10 cellular contexts compared by ENCODE assay signal in the genomic region with DNA sequence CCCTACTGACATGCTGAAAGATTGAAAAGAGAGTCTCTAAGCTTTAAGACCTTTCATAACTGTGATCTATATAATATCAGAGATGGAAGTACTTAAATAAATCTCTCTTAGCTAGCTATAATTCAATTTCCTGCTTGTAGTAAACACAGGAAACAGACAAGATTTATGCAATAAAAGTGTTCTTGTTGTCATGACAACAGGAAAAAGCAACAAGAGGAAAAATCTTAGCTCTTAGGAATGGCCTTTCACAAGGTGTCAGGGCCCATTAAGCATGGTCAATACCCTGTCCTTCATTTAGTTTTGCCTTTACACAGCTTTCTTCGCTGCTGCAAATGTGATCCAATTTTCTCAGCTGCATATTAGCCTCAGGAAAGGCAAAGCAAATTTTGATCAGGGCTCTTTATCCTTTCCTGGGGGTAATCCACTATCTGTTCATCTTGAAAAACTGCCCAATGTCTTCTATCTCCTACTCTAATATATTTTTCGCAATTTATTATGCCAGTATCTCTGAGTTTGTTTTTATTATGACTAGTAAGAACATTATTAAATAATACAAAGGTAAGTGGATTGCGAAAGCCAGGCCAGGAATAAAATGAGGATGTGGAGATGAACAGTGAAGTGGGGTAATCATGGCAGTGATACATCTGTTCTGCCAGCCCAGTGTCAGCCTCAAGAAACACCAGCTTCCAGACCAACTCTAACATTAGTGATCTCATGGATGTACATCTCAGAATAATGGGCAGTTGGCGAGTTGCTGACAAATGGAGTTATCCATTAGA. TPM values are rescaled to one million over a fixed set of nuclear protein-coding genes. Genes with fewer than 3 reads are reported as not detected.
DNase-seq lines count a peak whose midpoint lies in the region; TF ChIP-seq lines count a peak whose summit lies in the region.
"Had no signal": no experiment of that assay in that cellular context is flagged by ENCODE, and none has a peak within 500 bp of the region (broad histone marks: within the 10 kb centered on the region; RNA-seq: fewer than 3 reads in every experiment).

No MANE protein-coding gene starts in this region.

- H3K4me1 Mint-ChIP-seq in HFFc6 (ENCODE audit: low read depth) (peaks cover 11% of the 10 kb centered on the region), osteocyte (ENCODE audit: unreplicated experiment) (no peaks in the 10 kb centered on the region)
- H3K4me1 Mint-ChIP-seq in activated CD4-positive, alpha-beta memory T cell treated with anti-CD3 and anti-CD28 coated beads for 36 hours (ENCODE audit: low read depth) = peaks cover 33% of the 10 kb centered on the region

- H3K9me3 ChIP-seq in BLaER1 treated with 17β-estradiol and CSF1 and Interleukin-3, amounts not matched to agents 10 nM and 100 nM (replicated peaks in 1 of 11) = no peaks in the 10 kb centered on the region
- H3K9me3 ChIP-seq in mammary epithelial cell (replicated peaks; ENCODE audit: insufficient read depth, low read length) = no peaks in the 10 kb centered on the region

- no peak overlapping the region; a peak in 2 of 20 replicates for H3K4me3 ChIP-seq in BLaER1 treated with 17β-estradiol and CSF1 and Interleukin-3, amounts not matched to agents 10 nM and 100 nM
- H3K4me3 ChIP-seq in mammary epithelial cell (replicated peaks in 1 of 3; ENCODE audit: insufficient read depth in 1 of 3, low read depth in 2 of 3, low read length in 3 of 3) = no peak overlapping the region

- H3K4me3 Mint-ChIP-seq in HFFc6 (no peak overlapping the region), osteocyte (ENCODE audit: unreplicated experiment) (no peak overlapping the region)
- no peak overlapping the region for H3K4me3 Mint-ChIP-seq in activated CD4-positive, alpha-beta memory T cell treated with anti-CD3 and anti-CD28 coated beads for 36 hours
- H3K4me3 Mint-ChIP-seq: activated T-helper 1 cell treated with anti-CD3 and anti-CD28 coated beads, Interleukin-12 subunit alpha, Interleukin-12 subunit beta, Interleukin-2, Interleukin-4 antibody, amounts not matched to agents 30 ng/mL and 10 ng/mL and 1 ng/mL, durations not matched to agents 14 hours and 24 hours and 36 hours; brain had no signal

- dilution Hi-C loops in mammary epithelial cell (cut with HindIII; ENCODE audit: low sequenced_read_pairs) = no loop called here

- DNase-seq in HFFc6 (peak; percentile 23), mammary epithelial cell (peak; percentile 54), kidney glomerular epithelial cell (lab: John Stamatoyannopoulos, UW) (peak; percentile 44), NCI-H1436 (lab: John Stamatoyannopoulos, UW) (no peak), osteocyte (ENCODE audit: extremely low spot score, unreplicated experiment) (no peak), middle frontal gyrus (ENCODE audit: extremely low spot score, low spot score) (no peak)
- no peak for DNase-seq in activated CD4-positive, alpha-beta memory T cell treated with anti-CD3 and anti-CD28 coated beads for 36 hours

- BruUV-seq in mammary epithelial cell (replicated peaks; lab: Mats Ljungman, UMichigan) = no TSS peak

- WGBS in mammary epithelial cell (ENCODE audit: low coverage, missing lambda C conversion rate) = 92% methylated on average over 4 of the region's 4 CpGs

- H2AFZ ChIP-seq in mammary epithelial cell (ENCODE audit: low read depth, low read length) = no peak overlapping the region

- no peaks in the 10 kb centered on the region for H3K79me2 ChIP-seq in mammary epithelial cell (ENCODE audit: insufficient read depth, low read length)

- H3K27ac Mint-ChIP-seq in HFFc6 = no peak overlapping the region
- no peak overlapping the region for H3K27ac Mint-ChIP-seq in activated CD4-positive, alpha-beta memory T cell treated with anti-CD3 and anti-CD28 coated beads for 36 hours
- H3K27ac Mint-ChIP-seq in osteocyte (ENCODE audit: unreplicated experiment) = no peak overlapping the region
- H3K27ac Mint-ChIP-seq: activated T-helper 1 cell treated with anti-CD3 and anti-CD28 coated beads, Interleukin-12 subunit alpha, Interleukin-12 subunit beta, Interleukin-2, Interleukin-4 antibody, amounts not matched to agents 30 ng/mL and 10 ng/mL and 1 ng/mL, durations not matched to agents 14 hours and 24 hours and 36 hours had no signal

- H3K9me3 Mint-ChIP-seq in HFFc6 (no peaks in the 10 kb centered on the region), osteocyte (ENCODE audit: unreplicated experiment) (no peaks in the 10 kb centered on the region)
- H3K9me3 Mint-ChIP-seq in activated CD4-positive, alpha-beta memory T cell treated with anti-CD3 and anti-CD28 coated beads for 36 hours = no peaks in the 10 kb centered on the region
- H3K9me3 Mint-ChIP-seq: activated T-helper 1 cell treated with anti-CD3 and anti-CD28 coated beads, Interleukin-12 subunit alpha, Interleukin-12 subunit beta, Interleukin-2, Interleukin-4 antibody, amounts not matched to agents 30 ng/mL and 10 ng/mL and 1 ng/mL, durations not matched to agents 14 hours and 24 hours and 36 hours had no signal

- peaks cover 27% of the 10 kb centered on the region for H3K27me3 Mint-ChIP-seq in HFFc6 (ENCODE audit: insufficient read depth)
- no peaks in the 10 kb centered on the region for H3K27me3 Mint-ChIP-seq in activated CD4-positive, alpha-beta memory T cell treated with anti-CD3 and anti-CD28 coated beads for 36 hours
- H3K27me3 Mint-ChIP-seq in osteocyte (ENCODE audit: unreplicated experiment) = peaks cover 28% of the 10 kb centered on the region

- H3K36me3 Mint-ChIP-seq in HFFc6 (ENCODE audit: low read depth) (no peaks in the 10 kb centered on the region), osteocyte (ENCODE audit: unreplicated experiment) (no peaks in the 10 kb centered on the region)
- H3K36me3 Mint-ChIP-seq in activated CD4-positive, alpha-beta memory T cell treated with anti-CD3 and anti-CD28 coated beads for 36 hours = no peaks in the 10 kb centered on the region
- H3K36me3 Mint-ChIP-seq: brain had no signal

- intact Hi-C loops in mammary epithelial cell (cut with micrococcal nuclease) = no loop called here
- intact Hi-C loops in activated CD4-positive, alpha-beta memory T cell treated with anti-CD3 and anti-CD28 coated beads for 36 hours (cut with micrococcal nuclease) = no loop called here

- H3K27ac ChIP-seq in BLaER1 treated with 17β-estradiol and CSF1 and Interleukin-3, amounts not matched to agents 10 nM and 100 nM = peak overlapping the region in 9 of 11 experiments; percentile 23 to 70 (median 47); a peak in 16 of 22 replicates
- peak overlapping the region; percentile 6 for H3K27ac ChIP-seq in mammary epithelial cell (ENCODE audit: insufficient read depth, low read depth, low read length)

- no peaks in the 10 kb centered on the region for H4K20me1 ChIP-seq in BLaER1 treated with 17β-estradiol and CSF1 and Interleukin-3, amounts not matched to agents 10 nM and 100 nM
- no peaks in the 10 kb centered on the region for H4K20me1 ChIP-seq in mammary epithelial cell (ENCODE audit: insufficient read depth, low read length)

- peak overlapping the region in 2 of 11 experiments; percentile 14 to 33; a peak in 3 of 22 replicates for H3K9ac ChIP-seq in BLaER1 treated with 17β-estradiol and CSF1 and Interleukin-3, amounts not matched to agents 10 nM and 100 nM
- no peak overlapping the region for H3K9ac ChIP-seq in mammary epithelial cell (ENCODE audit: insufficient read depth, low read length)

- POLR2A ChIA-PET in activated CD4-positive, alpha-beta memory T cell treated with anti-CD3 and anti-CD28 coated beads for 36 hours (lab: Charles Lee) = interaction anchor here (1.5 kb wide), 1 partner anchor 16 kb away, joined by 4 read pairs; no protein-coding TSS in a partner anchor

- CTCF ChIA-PET in mammary epithelial cell (lab: Charles Lee; ENCODE audit: low non-redundant PET) = no interaction called here
- CTCF ChIA-PET in activated CD4-positive, alpha-beta memory T cell treated with anti-CD3 and anti-CD28 coated beads for 36 hours (lab: Charles Lee) = interaction anchor here (3.0 kb wide), 1 partner anchor 17 kb away, joined by 14 read pairs; no protein-coding TSS in a partner anchor

- no peaks in the 10 kb centered on the region for H3K36me3 ChIP-seq in BLaER1 treated with 17β-estradiol and CSF1 and Interleukin-3, amounts not matched to agents 10 nM and 100 nM
- no peaks in the 10 kb centered on the region for H3K36me3 ChIP-seq in mammary epithelial cell (ENCODE audit: insufficient read depth, low read length)

- H3K27me3 ChIP-seq in BLaER1 treated with 17β-estradiol and CSF1 and Interleukin-3, amounts not matched to agents 10 nM and 100 nM = no peaks in the 10 kb centered on the region
- H3K27me3 ChIP-seq in mammary epithelial cell (ENCODE audit: insufficient read depth, low read length) = no peaks in the 10 kb centered on the region

- TF ChIP-seq CTCF in HFFc6 (IDR thresholded peaks at IDR 0.05) (no peak), mammary epithelial cell (conservative IDR thresholded peaks at IDR 0.05 in 1 of 2, IDR thresholded peaks at IDR 0.05 in 1 of 2; ENCODE audit: extremely low read depth in 1 of 2, insufficient read depth in 1 of 2, low read depth in 1 of 2, low read length in 2 of 2) (no peak), osteocyte (IDR thresholded peaks at IDR 0.05) (no peak)

- H3K4me2 ChIP-seq in BLaER1 treated with 17β-estradiol and CSF1 and Interleukin-3, amounts not matched to agents 10 nM and 100 nM = peak overlapping the region; percentile 2 to 83 (median 65); a peak in 21 of 22 replicates
- no peak overlapping the region for H3K4me2 ChIP-seq in mammary epithelial cell (ENCODE audit: insufficient read depth, low read depth, low read length)

- H3K4me1 ChIP-seq in BLaER1 treated with 17β-estradiol and CSF1 and Interleukin-3, amounts not matched to agents 10 nM and 100 nM = peaks cover 5 to 29% (median 21%) of the 10 kb centered on the region in 10 experiments; a peak in 19 of 20 replicates
- H3K4me1 ChIP-seq in mammary epithelial cell (ENCODE audit: insufficient read depth, low read length) = peaks cover 28% of the 10 kb centered on the region

- in situ Hi-C loops in mammary epithelial cell (cut with MboI; ENCODE audit: low sequenced_read_pairs in 2 of 2) = no loop called here

RNA-seq across cellular contexts. Expression of a gene that starts 28.7 kb away (rescaled TPM):
- not detected for total RNA-seq in HFFc6 (2021; fragmentation: NEBNext Ultra II Directional; extraction: Animal tissue kit (Norgen Biotek cat#: 25700))
- total RNA-seq in mammary epithelial cell (not detected), osteocyte (not detected in 2 replicates)
- polyA plus RNA-seq in mammary epithelial cell = 0.08 TPM
- polyA minus RNA-seq in mammary epithelial cell = not detected
- 10 to 100 TPM; 11.3 TPM for total RNA-seq in activated CD4-positive, alpha-beta memory T cell treated with anti-CD3 and anti-CD28 coated beads for 36 hours

RNA-seq across cellular contexts. Expression of a gene that starts 46.1 kb away (rescaled TPM):
- 1 to 10 TPM; 6.9 to 7.5 (median 7.1) TPM for total RNA-seq in HFFc6 (2021; fragmentation: NEBNext Ultra II Directional; extraction: Animal tissue kit (Norgen Biotek cat#: 25700))
- total RNA-seq in mammary epithelial cell = 10 to 100 TPM; 11.4 to 14.2 TPM
- polyA plus RNA-seq in mammary epithelial cell = 4.3 TPM
- 14.1 TPM for polyA minus RNA-seq in mammary epithelial cell
- total RNA-seq in activated CD4-positive, alpha-beta memory T cell treated with anti-CD3 and anti-CD28 coated beads for 36 hours = 10 to 100 TPM; 23.1 to 24.1 TPM
- total RNA-seq in osteocyte = 10.4 and 16.4 TPM in 2 replicates

Comparison
In these comparisons a context has a peak if more than half of its experiments do, and no peak if none do; other contexts are left out.
1. DNase-seq: peak in HFFc6 (single experiment), mammary epithelial cell (single experiment) and kidney glomerular epithelial cell (single experiment); none in NCI-H1436 (single experiment), activated CD4-positive, alpha-beta memory T cell treated with anti-CD3 and anti-CD28 coated beads for 36 hours (single experiment), osteocyte (single experiment) and middle frontal gyrus (single experiment).
2. RNA of a gene that starts 28.7 kb away (total RNA-seq): 11.3 TPM in activated CD4-positive, alpha-beta memory T cell treated with anti-CD3 and anti-CD28 coated beads for 36 hours; not detected in mammary epithelial cell, not detected in HFFc6 and not detected in osteocyte; every median in the first group is over 10 times any median in the second.